In the genomic region with DNA sequence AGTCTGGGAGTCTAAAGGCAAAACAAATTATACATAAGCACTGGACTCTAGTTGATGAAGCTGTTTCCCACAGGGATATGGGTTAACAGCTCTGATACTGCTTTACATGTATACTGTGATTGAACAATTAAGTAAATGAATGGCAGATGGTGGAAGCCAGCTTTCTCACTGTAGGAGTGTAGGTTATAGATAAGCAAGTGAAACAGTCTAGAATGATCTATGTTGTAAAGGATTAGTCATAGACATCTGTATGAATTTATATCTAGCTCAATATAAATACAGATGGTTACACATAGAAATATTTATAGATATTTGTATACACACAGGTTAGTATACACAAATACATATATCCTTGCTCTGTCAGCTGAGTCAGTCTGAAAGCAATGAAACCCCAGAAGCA, we compare ENCODE assay signal across 21 cellular contexts.
"Had no signal": no experiment of that assay in that cellular context is flagged by ENCODE, and none has a peak within 500 bp of the region (broad histone marks: within the 10 kb centered on the region; RNA-seq: fewer than 3 reads in every experiment).

No MANE protein-coding gene starts in this region.

- DNase-seq: activated CD4-positive, alpha-beta T cell treated with anti-CD3 and anti-CD28 coated beads, Interleukin-2, amount 50 U/mL, for 4 hours; activated CD8-positive, alpha-beta T cell treated with anti-CD3 and anti-CD28 coated beads for 36 hours; activated gamma-delta T cell; activated naive CD4-positive, alpha-beta T cell treated with Interleukin-2 at 50 U/mL for 16 hours; activated naive CD8-positive, alpha-beta T cell treated with anti-CD3 and anti-CD28 coated beads, Interleukin-2, amount 10 ng/mL, durations not matched to agents 7 days and 5 days; activated T-cell treated with anti-CD3 and anti-CD28 coated beads, Interleukin-2, amount 50 U/mL, for 24 hours; amygdala; MG63; NCI-H1105 treated with DMSO at 0.1 percent for 48 hours; NCI-H1436; NCI-H1694; NCI-H510A; NCI-H774; PC-9; Right ventricle myocardium superior had no signal

- H3K27me3 ChIP-seq: ascending aorta, body of pancreas, breast epithelium, MG63, SJCRH30 had no signal

- H3K4me2 ChIP-seq: PC-9 had no signal

- H3K4me3 ChIP-seq: ascending aorta, body of pancreas, breast epithelium, MG63, PC-9, SJCRH30, SK-N-MC had no signal

- H3K36me3 ChIP-seq: ascending aorta, breast epithelium, MG63, SJCRH30 had no signal

- H3K4me1 ChIP-seq: ascending aorta, body of pancreas, breast epithelium, SJCRH30 had no signal

- FAIRE-seq: RCC 7860 had no signal

- H2AFZ ChIP-seq: PC-9 had no signal

- H3K27ac ChIP-seq: ascending aorta, body of pancreas, breast epithelium, PC-9, SJCRH30, SK-N-MC had no signal

- H3K9me3 ChIP-seq: ascending aorta, body of pancreas, breast epithelium, MG63, SJCRH30 had no signal
